13 cellular contexts compared by ENCODE assay signal in the genomic region with DNA sequence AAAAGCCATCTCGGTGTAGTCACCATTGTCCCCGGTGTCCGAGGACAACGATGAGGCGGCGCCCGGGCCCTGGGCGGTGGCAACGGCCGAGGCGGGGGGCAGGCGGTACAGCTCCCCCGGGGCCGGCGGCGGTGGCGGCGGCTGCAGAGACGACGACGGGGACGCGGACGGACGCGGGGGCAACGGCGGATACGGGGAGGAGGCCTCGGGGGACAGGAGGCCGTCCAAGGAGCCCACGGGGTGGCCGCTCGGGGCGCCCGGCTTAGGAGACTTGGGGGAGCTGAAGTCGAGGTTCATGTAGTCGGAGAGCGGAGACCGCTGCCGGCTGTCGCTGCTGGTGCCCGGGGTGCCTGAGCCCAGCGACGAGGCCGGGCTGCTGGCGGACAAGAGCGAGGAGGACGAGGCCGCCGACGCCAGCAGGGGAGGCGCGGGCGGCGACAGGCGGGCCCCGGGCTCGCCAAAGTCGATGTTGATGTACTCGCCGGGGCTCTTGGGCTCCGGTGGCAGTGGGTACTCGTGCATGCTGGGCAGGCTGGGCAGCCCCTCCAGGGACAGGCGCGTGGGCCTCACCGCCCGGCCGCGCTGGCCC. TPM values are rescaled to one million over a fixed set of nuclear protein-coding genes. Genes with fewer than 3 reads are reported as not detected.
DNase-seq lines count a peak whose midpoint lies in the region; ATAC-seq and TF ChIP-seq lines count a peak whose summit lies in the region.
"Had no signal": no experiment of that assay in that cellular context is flagged by ENCODE, and none has a peak within 500 bp of the region (broad histone marks: within the 10 kb centered on the region; RNA-seq: fewer than 3 reads in every experiment).

No MANE protein-coding gene starts in this region.

- intact Hi-C loops in adrenal gland (cut with DNase I) = loop anchor here (5.0 to 10.0 kb wide), 4 partner anchors 68 to 821 kb away; no protein-coding TSS in a partner anchor
- intact Hi-C loops in naive thymus-derived CD4-positive, alpha-beta T cell (cut with micrococcal nuclease) = no loop called here

- peak overlapping the region; percentile 42 to 49 for H3K4me3 Mint-ChIP-seq in stimulated activated naive CD8-positive, alpha-beta T cell treated with anti-CD3 and anti-CD28 coated beads, Interleukin-15, amount 100 ng/mL, for 72 hours
- peak overlapping the region in 8 of 10 donors; percentile 38 to 65 (median 52) for H3K4me3 Mint-ChIP-seq in naive thymus-derived CD4-positive, alpha-beta T cell
- H3K4me3 Mint-ChIP-seq: activated CD8-positive, alpha-beta T cell treated with anti-CD3 and anti-CD28 coated beads for 36 hours had no signal

- H3K9me3 Mint-ChIP-seq in stimulated activated naive CD8-positive, alpha-beta T cell treated with anti-CD3 and anti-CD28 coated beads, Interleukin-15, amount 100 ng/mL, for 72 hours = no peaks in the 10 kb centered on the region
- peaks cover 0 to 2% (median 0%) of the 10 kb centered on the region in 11 donors for H3K9me3 Mint-ChIP-seq in naive thymus-derived CD4-positive, alpha-beta T cell
- H3K9me3 Mint-ChIP-seq: activated CD8-positive, alpha-beta T cell treated with anti-CD3 and anti-CD28 coated beads for 36 hours had no signal

- WGBS in adrenal gland, 4 donors = 73 to 94% (median 82%) methylated on average over 26 to 70 of the region's 70 CpGs

- H3K4me1 Mint-ChIP-seq in stimulated activated naive CD8-positive, alpha-beta T cell treated with anti-CD3 and anti-CD28 coated beads, Interleukin-15, amount 100 ng/mL, for 72 hours = peaks cover 42% of the 10 kb centered on the region
- H3K4me1 Mint-ChIP-seq in naive thymus-derived CD4-positive, alpha-beta T cell = peaks cover 32 to 42% (median 39%) of the 10 kb centered on the region in 7 donors

- POLR2A ChIA-PET in naive thymus-derived CD4-positive, alpha-beta T cell (lab: Charles Lee) = interaction anchor here (0.6 to 0.8 kb wide), 2 partner anchors 12 to 95 kb away, joined by 3 read pairs; no protein-coding TSS in a partner anchor

- peaks cover 0 to 27% of the 10 kb centered on the region in 2 donors for H3K36me3 ChIP-seq in adrenal gland (replicated peaks in 1 of 2)
- H3K36me3 ChIP-seq in naive thymus-derived CD4-positive, alpha-beta T cell (ENCODE audit: control insufficient read depth in 2 of 3, insufficient read depth in 3 of 3, low read length in 3 of 3) = peaks cover 0 to 11% (median 3%) of the 10 kb centered on the region in 3 experiments

- no peak for TF ChIP-seq POLR2A in adrenal gland (IDR thresholded peaks at IDR 0.05)

- H3K27ac ChIP-seq in adrenal gland = peak overlapping the region in 4 of 5 donors; percentile 47 to 98 (median 86)
- H3K27ac ChIP-seq in naive thymus-derived CD4-positive, alpha-beta T cell (ENCODE audit: low read depth, low read length) = no peak overlapping the region

- no peak for ATAC-seq in stimulated activated naive CD8-positive, alpha-beta T cell treated with anti-CD3 and anti-CD28 coated beads, Interleukin-15, amount 100 ng/mL, for 72 hours
- ATAC-seq in stimulated activated naive CD8-positive, alpha-beta T cell treated with anti-CD3 and anti-CD28 coated beads, Interleukin-15, Interleukin-2, amounts not matched to agents 100 U/mL and 50 U/mL, for 24 hours = no peak
- no peak for ATAC-seq in naive thymus-derived CD4-positive, alpha-beta T cell
- ATAC-seq in GM21825 (IDR thresholded peaks at IDR 0.05; ENCODE audit: unreplicated experiment) = no peak
- ATAC-seq: activated CD8-positive, alpha-beta T cell treated with anti-CD3 and anti-CD28 coated beads for 36 hours; Panc1 had no signal

- H3K9me3 ChIP-seq in adrenal gland (replicated peaks in 1 of 3) = no peaks in the 10 kb centered on the region
- no peaks in the 10 kb centered on the region for H3K9me3 ChIP-seq in naive thymus-derived CD4-positive, alpha-beta T cell (ENCODE audit: control insufficient read depth in 2 of 3, low read length in 3 of 3)

- peaks cover 0 to 5% (median 0%) of the 10 kb centered on the region in 5 donors for H3K36me3 Mint-ChIP-seq in naive thymus-derived CD4-positive, alpha-beta T cell

- peak overlapping the region in 1 of 2 donors; percentile 90 for H3K27ac Mint-ChIP-seq in stimulated activated naive CD8-positive, alpha-beta T cell treated with anti-CD3 and anti-CD28 coated beads, Interleukin-15, amount 100 ng/mL, for 72 hours
- peak overlapping the region in 2 of 9 donors; percentile 65 for H3K27ac Mint-ChIP-seq in naive thymus-derived CD4-positive, alpha-beta T cell
- H3K27ac Mint-ChIP-seq: activated CD8-positive, alpha-beta T cell treated with anti-CD3 and anti-CD28 coated beads for 36 hours had no signal

- peak overlapping the region in 1 of 4 donors; percentile 67 for H3K4me3 ChIP-seq in adrenal gland
- H3K4me3 ChIP-seq in naive thymus-derived CD4-positive, alpha-beta T cell (ENCODE audit: low read length) = no peak overlapping the region

- no peak for TF ChIP-seq CTCF in adrenal gland (IDR thresholded peaks at IDR 0.05)

- DNase-seq in stimulated activated naive CD8-positive, alpha-beta T cell treated with anti-CD3 and anti-CD28 coated beads, Interleukin-15, amount 100 ng/mL, for 72 hours = no peak
- no peak for DNase-seq in stimulated activated naive CD8-positive, alpha-beta T cell treated with anti-CD3 and anti-CD28 coated beads, Interleukin-15, Interleukin-2, amounts not matched to agents 100 U/mL and 50 U/mL, for 24 hours
- DNase-seq in adrenal gland = no peak
- no peak for DNase-seq in naive thymus-derived CD4-positive, alpha-beta T cell
- DNase-seq in DMS 273 treated with DMSO at 0.1 percent for 48 hours (lab: John Stamatoyannopoulos, UW) = no peak
- DNase-seq in UCSD-AML1 (lab: John Stamatoyannopoulos, UW; ENCODE audit: unreplicated experiment) = no peak
- DNase-seq in middle frontal gyrus (ENCODE audit: extremely low spot score, low spot score) = no peak
- DNase-seq: activated CD8-positive, alpha-beta T cell treated with anti-CD3 and anti-CD28 coated beads for 36 hours; activated naive CD4-positive, alpha-beta T cell treated with Interleukin-2 at 50 U/mL for 16 hours; NCI-H1048; T-helper 9 cell had no signal

- CTCF ChIA-PET in naive thymus-derived CD4-positive, alpha-beta T cell (lab: Charles Lee) = interaction anchor here (0.6 kb wide), 1 partner anchor 13 kb away, joined by 3 read pairs; no protein-coding TSS in a partner anchor

- H3K4me1 ChIP-seq in adrenal gland (replicated peaks in 1 of 2) = peaks cover 41 to 61% of the 10 kb centered on the region in 2 donors
- H3K4me1 ChIP-seq in naive thymus-derived CD4-positive, alpha-beta T cell (ENCODE audit: control insufficient read depth in 2 of 2, insufficient read depth in 2 of 2, low read length in 2 of 2) = peaks cover 20 to 36% of the 10 kb centered on the region in 2 donors

- no peaks in the 10 kb centered on the region for H3K27me3 ChIP-seq in adrenal gland
- H3K27me3 ChIP-seq in naive thymus-derived CD4-positive, alpha-beta T cell (ENCODE audit: control insufficient read depth in 2 of 2, insufficient read depth in 2 of 2, low read length in 2 of 2) = no peaks in the 10 kb centered on the region

- no peaks in the 10 kb centered on the region for H3K27me3 Mint-ChIP-seq in stimulated activated naive CD8-positive, alpha-beta T cell treated with anti-CD3 and anti-CD28 coated beads, Interleukin-15, amount 100 ng/mL, for 72 hours
- H3K27me3 Mint-ChIP-seq in naive thymus-derived CD4-positive, alpha-beta T cell = peaks cover 0 to 5% (median 0%) of the 10 kb centered on the region in 5 donors
- H3K27me3 Mint-ChIP-seq: activated CD8-positive, alpha-beta T cell treated with anti-CD3 and anti-CD28 coated beads for 36 hours had no signal

RNA-seq across cellular contexts. Expression of gene IRS2, which starts 3.5 kb away (rescaled TPM):
- total RNA-seq in adrenal gland = 10 to 100 TPM; 43.4 to 84.2 (median 50.2) TPM
- polyA plus RNA-seq in adrenal gland = 10 to 100 TPM; 11.3 to 15.1 (median 12.8) TPM
- total RNA-seq in naive thymus-derived CD4-positive, alpha-beta T cell = 10 to 100 TPM in 4 of 5 experiments, 1 to 10 TPM in 1; 3.8 to 94.9 (median 26.9) TPM
- 1 to 10 TPM; 2.7 to 2.9 TPM for polyA plus RNA-seq in naive thymus-derived CD4-positive, alpha-beta T cell

Comparison
In these comparisons a context has a peak if more than half of its experiments do, and no peak if none do; other contexts are left out.
1. intact Hi-C loops: an anchor here in adrenal gland (5.0 to 10.0 kb wide); none called in naive thymus-derived CD4-positive, alpha-beta T cell.